ENCODE assay signal across 8 cellular contexts in the genomic region with DNA sequence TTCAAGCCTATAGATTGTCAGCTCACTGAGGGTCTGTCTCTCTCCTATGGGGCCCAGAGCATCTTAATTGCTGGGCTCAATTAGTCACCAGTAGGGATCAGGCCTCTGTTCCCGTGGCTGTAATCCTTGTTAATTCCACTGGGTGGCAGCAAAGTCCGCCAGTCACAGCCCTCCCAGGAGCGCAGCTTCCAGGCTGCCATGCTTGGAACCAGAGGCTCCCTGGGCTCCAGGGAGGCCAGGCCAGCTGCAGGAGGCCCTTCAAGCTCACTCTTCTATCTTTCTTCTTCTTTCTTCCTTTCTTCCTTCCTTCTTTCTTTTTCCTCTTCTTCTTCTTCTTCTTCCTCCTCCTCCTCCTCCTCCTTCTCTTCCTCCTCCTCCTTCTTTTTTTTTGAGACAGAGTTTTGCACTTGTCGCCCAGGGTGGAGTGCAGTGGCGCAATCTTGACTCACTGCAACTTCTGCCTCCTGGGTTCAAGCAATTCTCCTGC. TPM values are rescaled to one million over a fixed set of nuclear protein-coding genes. Genes with fewer than 3 reads are reported as not detected.
DNase-seq lines count a peak whose midpoint lies in the region; ATAC-seq, FAIRE-seq and TF ChIP-seq lines count a peak whose summit lies in the region.

No MANE protein-coding gene starts in this region.

- no peak overlapping the region for H2AFZ ChIP-seq in HepG2 (ENCODE audit: low read length)

- H4K20me1 ChIP-seq in HepG2 (ENCODE audit: insufficient read depth, low read length) = no peaks in the 10 kb centered on the region

- no peak overlapping the region for H3K27ac Mint-ChIP-seq in chondrocyte (ENCODE audit: unreplicated experiment)

- H3K4me2 ChIP-seq in HepG2 (ENCODE audit: low read depth, low read length) = no peak overlapping the region

- H3K9me3 Mint-ChIP-seq in chondrocyte (ENCODE audit: low read depth) = no peaks in the 10 kb centered on the region

- TF ChIP-seq POLR2A in HepG2 (IDR thresholded peaks at IDR 0.05; ENCODE audit: insufficient read depth in 1 of 2, low read depth in 2 of 2, low read length in 2 of 2) = no peak

- DNase-seq in DMS79 (lab: John Stamatoyannopoulos, UW) (peak; percentile 3), NCI-H460 (ENCODE audit: extremely low read depth, low read depth) (peak; percentile 77), chondrocyte (ENCODE audit: low spot score) (no peak), HepG2 (ENCODE audit: low spot score) (peak; percentile 68)
- DNase-seq in activated CD4-positive, alpha-beta T cell treated with anti-CD3 and anti-CD28 coated beads for 24 hours (ENCODE audit: low read depth in 2 of 2) = peak; percentile 70
- DNase-seq in stimulated activated CD4-positive, alpha-beta T cell treated with anti-CD3 and anti-CD28 coated beads, TNF-alpha, amount 100 ng/mL, for 4 hours (ENCODE audit: low read depth in 3 of 3) = peak; percentile 37 to 64 (median 59)

- H3K27ac ChIP-seq in HepG2 (ENCODE audit: extremely low read length, insufficient read depth, low read length) = no peak overlapping the region

- intact Hi-C loops in HepG2 (cut with micrococcal nuclease; ENCODE audit: unreplicated experiment) = loop anchor here (1.0 kb wide), 2 partner anchors 66 to 81 kb away; no protein-coding TSS in a partner anchor

- WGBS in HepG2 (ENCODE audit: low lambda C conversion rate) = 38% methylated on average over 5 of the region's 5 CpGs

- no peak overlapping the region for H3K9ac ChIP-seq in HepG2 (ENCODE audit: insufficient read depth, low read depth, low read length)

- peak; percentile 99 for TF ChIP-seq RAD21 in HepG2 (CRISPR knock-in tag; IDR thresholded peaks at IDR 0.05)

- FAIRE-seq in HepG2 (lab: Jason Lieb, UNC) = peak; percentile 85

- no peaks in the 10 kb centered on the region for H3K9me3 ChIP-seq in HepG2 (ENCODE audit: low read length)

- peaks cover 5% of the 10 kb centered on the region for H3K4me1 Mint-ChIP-seq in chondrocyte (ENCODE audit: low read depth)

- H3K36me3 Mint-ChIP-seq in chondrocyte (ENCODE audit: low read depth) = no peaks in the 10 kb centered on the region

- H3K36me3 ChIP-seq in HepG2 (replicated peaks in 1 of 2; ENCODE audit: control insufficient read depth in 1 of 2, insufficient read depth in 2 of 2, low read length in 2 of 2) = no peaks in the 10 kb centered on the region

- no peak overlapping the region for H3K4me3 Mint-ChIP-seq in chondrocyte (ENCODE audit: unreplicated experiment)

- ATAC-seq in HG02885 (IDR thresholded peaks at IDR 0.05; ENCODE audit: poor library complexity, unreplicated experiment) = peak; percentile 59
- peak; percentile 88 for ATAC-seq in HepG2
- ATAC-seq in GM19035 (IDR thresholded peaks at IDR 0.05; ENCODE audit: unreplicated experiment) = no peak

- no TSS peak for BruUV-seq in HepG2 (replicated peaks; lab: Mats Ljungman, UMichigan)

- H3K4me3 ChIP-seq in HepG2 (replicated peaks in 1 of 3; ENCODE audit: insufficient read depth in 1 of 3, low read depth in 2 of 3, low read length in 3 of 3) = no peak overlapping the region

- H3K27me3 ChIP-seq in HepG2 (ENCODE audit: control insufficient read depth in 1 of 2, insufficient read depth in 2 of 2, low read length in 2 of 2) = no peaks in the 10 kb centered on the region; a peak in 2 of 5 replicates

- TF ChIP-seq EP300 in HepG2 (IDR thresholded peaks at IDR 0.05; ENCODE audit: low read depth in 2 of 2, low read length in 2 of 2) (no peak), HepG2 (CRISPR knock-in tag; IDR thresholded peaks at IDR 0.05; ENCODE audit: borderline replicate concordance) (no peak)

- POLR2A ChIA-PET in HepG2 (lab: Yijun Ruan, JAX) = interaction anchor here (0.9 to 1.0 kb wide), 2 partner anchors 14 to 66 kb away, joined by 5 to 6 read pairs; partner anchors contain the start of gene RNU5B-1

- in situ Hi-C loops in HepG2 (cut with HindIII; ENCODE audit: extremely low pct_ligation_motif_present, low pct_unique_long_range_greater_than_20kb) = no loop called here

- TF ChIP-seq CTCF in chondrocyte (IDR thresholded peaks at IDR 0.05) (peak; percentile 91), HepG2 (CRISPR knock-in tag; IDR thresholded peaks at IDR 0.05) (peak; percentile 95)

- H3K4me1 ChIP-seq in HepG2 (ENCODE audit: insufficient read depth, low read length) = peaks cover 11% of the 10 kb centered on the region; the same call in 1 of the 2 replicates

- H3K27me3 Mint-ChIP-seq in chondrocyte (ENCODE audit: low read depth) = peaks cover 4% of the 10 kb centered on the region

- CTCF ChIA-PET in HepG2 (lab: Yijun Ruan, JAX; ENCODE audit: low intra/inter-chr PET ratio, low total read pairs) = interaction anchor here (0.6 to 3.1 kb wide), 7 partner anchors 15 to 144 kb away, joined by 3 to 93 read pairs (median 3); no protein-coding TSS in a partner anchor

- H3K79me2 ChIP-seq in HepG2 (ENCODE audit: insufficient read depth, low read length) = no peaks in the 10 kb centered on the region

RNA-seq across cellular contexts. Expression of gene RNU5B-1, which starts 14.4 kb away (rescaled TPM):
- total RNA-seq in NCI-H460 (2014; rRNA removed; shearing (Covaris generic)) = not detected in 2 replicates
- not detected in 2 replicates for polyA plus RNA-seq in NCI-H460 (2014; cell fraction: nucleus; rRNA removed)
- total RNA-seq in chondrocyte (11.4 TPM in 1 of 3 replicates, not detected in the others), HepG2 (2016; rRNA removed; fragmentation: Illumina TruSeq; extraction: Trizol) (417 and 1,646 TPM in 2 replicates)
- total RNA-seq in HepG2 (2016; cell fraction: cytosol; rRNA removed; fragmentation: Illumina TruSeq; extraction: Trizol; ENCODE audit: low read depth) = 2,099 and 2,605 TPM in 2 replicates
- total RNA-seq in HepG2 (2016; cell fraction: insoluble cytoplasmic fraction; rRNA removed; fragmentation: Illumina TruSeq; extraction: Trizol) = 240 and 1,608 TPM in 2 replicates
- 403 and 510 TPM in 2 replicates for total RNA-seq in HepG2 (2016; cell fraction: membrane; rRNA removed; fragmentation: Illumina TruSeq; extraction: Trizol)
- total RNA-seq in HepG2 (2016; cell fraction: nucleus; rRNA removed; fragmentation: Illumina TruSeq; extraction: Trizol) = 7,864 and 11,549 TPM in 2 replicates
- polyA plus RNA-seq in HepG2 (2011; rRNA removed) = not detected in 2 replicates
- polyA plus RNA-seq in HepG2 (2011; cell fraction: cytosol; rRNA removed) = not detected in 2 replicates
- polyA plus RNA-seq in HepG2 (2011; cell fraction: nucleus; rRNA removed) = under 0.01 TPM in 2 replicates
- polyA plus RNA-seq in HepG2 (2012) = not detected in 2 replicates
- 44.4 TPM in 1 of 2 replicates, not detected in the other for polyA plus RNA-seq in HepG2 (2016; cell fraction: cytosol; fragmentation: Illumina TruSeq; extraction: Trizol; ENCODE audit: low read depth)
- polyA plus RNA-seq in HepG2 (2016; cell fraction: insoluble cytoplasmic fraction; fragmentation: Illumina TruSeq; extraction: Trizol; ENCODE audit: low read depth) = not detected in 2 replicates
- not detected in 2 replicates for polyA plus RNA-seq in HepG2 (2016; cell fraction: membrane; fragmentation: Illumina TruSeq; extraction: Trizol; ENCODE audit: low read depth)
- not detected in 2 replicates for polyA plus RNA-seq in HepG2 (2016; cell fraction: nucleus; fragmentation: Illumina TruSeq; extraction: Trizol; ENCODE audit: insufficient read depth, low read depth)
- polyA minus RNA-seq in HepG2 (2011; rRNA and poly(A)+ RNA removed; ENCODE audit: low replicate concordance) = under 0.01 TPM in 2 replicates
- 1,229 and 3,173 TPM in 2 replicates for polyA minus RNA-seq in HepG2 (2011; cell fraction: cytosol; rRNA and poly(A)+ RNA removed)
- polyA minus RNA-seq in HepG2 (2011; cell fraction: nucleus; rRNA and poly(A)+ RNA removed) = under 0.01 TPM in 2 replicates

RNA-seq across cellular contexts. Expression of gene RNU5A-1, which starts 23.1 kb away (rescaled TPM):
- not detected in 2 replicates for total RNA-seq in NCI-H460 (2014; rRNA removed; shearing (Covaris generic))
- polyA plus RNA-seq in NCI-H460 (2014; cell fraction: nucleus; rRNA removed) = not detected in 2 replicates
- total RNA-seq in chondrocyte = not detected in 3 replicates
- 292 and 3,645 TPM in 2 replicates for total RNA-seq in HepG2 (2016; rRNA removed; fragmentation: Illumina TruSeq; extraction: Trizol)
- 5,468 and 5,947 TPM in 2 replicates for total RNA-seq in HepG2 (2016; cell fraction: cytosol; rRNA removed; fragmentation: Illumina TruSeq; extraction: Trizol; ENCODE audit: low read depth)
- 514 and 3,325 TPM in 2 replicates for total RNA-seq in HepG2 (2016; cell fraction: insoluble cytoplasmic fraction; rRNA removed; fragmentation: Illumina TruSeq; extraction: Trizol)
- 1,210 and 1,231 TPM in 2 replicates for total RNA-seq in HepG2 (2016; cell fraction: membrane; rRNA removed; fragmentation: Illumina TruSeq; extraction: Trizol)
- total RNA-seq in HepG2 (2016; cell fraction: nucleus; rRNA removed; fragmentation: Illumina TruSeq; extraction: Trizol) = 14,015 and 18,308 TPM in 2 replicates
- not detected in 2 replicates for polyA plus RNA-seq in HepG2 (2011; rRNA removed)
- not detected in 2 replicates for polyA plus RNA-seq in HepG2 (2011; cell fraction: cytosol; rRNA removed)
- not detected in 2 replicates for polyA plus RNA-seq in HepG2 (2011; cell fraction: nucleus; rRNA removed)
- not detected in 2 replicates for polyA plus RNA-seq in HepG2 (2012)
- 55.5 TPM in 1 of 2 replicates, not detected in the other for polyA plus RNA-seq in HepG2 (2016; cell fraction: cytosol; fragmentation: Illumina TruSeq; extraction: Trizol; ENCODE audit: low read depth)
- not detected in 2 replicates for polyA plus RNA-seq in HepG2 (2016; cell fraction: insoluble cytoplasmic fraction; fragmentation: Illumina TruSeq; extraction: Trizol; ENCODE audit: low read depth)
- polyA plus RNA-seq in HepG2 (2016; cell fraction: membrane; fragmentation: Illumina TruSeq; extraction: Trizol; ENCODE audit: low read depth) = not detected in 2 replicates
- not detected in 2 replicates for polyA plus RNA-seq in HepG2 (2016; cell fraction: nucleus; fragmentation: Illumina TruSeq; extraction: Trizol; ENCODE audit: insufficient read depth, low read depth)
- polyA minus RNA-seq in HepG2 (2011; rRNA and poly(A)+ RNA removed; ENCODE audit: low replicate concordance) = under 0.01 TPM in 2 replicates
- polyA minus RNA-seq in HepG2 (2011; cell fraction: cytosol; rRNA and poly(A)+ RNA removed) = 527 and 1,161 TPM in 2 replicates
- under 0.01 TPM in 2 replicates for polyA minus RNA-seq in HepG2 (2011; cell fraction: nucleus; rRNA and poly(A)+ RNA removed)

RNA-seq across cellular contexts. Expression of gene PARP16, which starts 32.2 kb away (rescaled TPM):
- total RNA-seq in NCI-H460 (2014; rRNA removed; shearing (Covaris generic)) = 11.8 and 12.9 TPM in 2 replicates
- polyA plus RNA-seq in NCI-H460 (2014; cell fraction: nucleus; rRNA removed) = 8.4 and 11.8 TPM in 2 replicates
- total RNA-seq in chondrocyte = 7.1 to 8.7 TPM (median 8.2 TPM) in 3 replicates
- 6.7 and 6.8 TPM in 2 replicates for total RNA-seq in HepG2 (2016; rRNA removed; fragmentation: Illumina TruSeq; extraction: Trizol)
- total RNA-seq in HepG2 (2016; cell fraction: cytosol; rRNA removed; fragmentation: Illumina TruSeq; extraction: Trizol; ENCODE audit: low read depth) = 4.9 and 6.3 TPM in 2 replicates
- 5.8 and 6.5 TPM in 2 replicates for total RNA-seq in HepG2 (2016; cell fraction: insoluble cytoplasmic fraction; rRNA removed; fragmentation: Illumina TruSeq; extraction: Trizol)
- total RNA-seq in HepG2 (2016; cell fraction: membrane; rRNA removed; fragmentation: Illumina TruSeq; extraction: Trizol) = 11.7 and 11.9 TPM in 2 replicates
- 8.4 and 9.2 TPM in 2 replicates for total RNA-seq in HepG2 (2016; cell fraction: nucleus; rRNA removed; fragmentation: Illumina TruSeq; extraction: Trizol)
- polyA plus RNA-seq in HepG2 (2011; rRNA removed) = 7.6 and 8.3 TPM in 2 replicates
- polyA plus RNA-seq in HepG2 (2011; cell fraction: cytosol; rRNA removed) = 6.1 and 7.9 TPM in 2 replicates
- 8.2 and 9.3 TPM in 2 replicates for polyA plus RNA-seq in HepG2 (2011; cell fraction: nucleus; rRNA removed)
- polyA plus RNA-seq in HepG2 (2012) = 9.2 and 9.4 TPM in 2 replicates
- polyA plus RNA-seq in HepG2 (2016; cell fraction: cytosol; fragmentation: Illumina TruSeq; extraction: Trizol; ENCODE audit: low read depth) = 6.6 and 8.4 TPM in 2 replicates
- polyA plus RNA-seq in HepG2 (2016; cell fraction: insoluble cytoplasmic fraction; fragmentation: Illumina TruSeq; extraction: Trizol; ENCODE audit: low read depth) = 10.0 and 11.7 TPM in 2 replicates
- polyA plus RNA-seq in HepG2 (2016; cell fraction: membrane; fragmentation: Illumina TruSeq; extraction: Trizol; ENCODE audit: low read depth) = 13.5 and 13.8 TPM in 2 replicates
- 11.6 and 13.2 TPM in 2 replicates for polyA plus RNA-seq in HepG2 (2016; cell fraction: nucleus; fragmentation: Illumina TruSeq; extraction: Trizol; ENCODE audit: insufficient read depth, low read depth)
- 9.3 and 10.7 TPM in 2 replicates for polyA minus RNA-seq in HepG2 (2011; rRNA and poly(A)+ RNA removed; ENCODE audit: low replicate concordance)
- 6.5 and 6.6 TPM in 2 replicates for polyA minus RNA-seq in HepG2 (2011; cell fraction: cytosol; rRNA and poly(A)+ RNA removed)
- polyA minus RNA-seq in HepG2 (2011; cell fraction: nucleus; rRNA and poly(A)+ RNA removed) = 4.8 and 8.6 TPM in 2 replicates

RNA-seq across cellular contexts. Expression of gene IGDCC3, which starts 58.9 kb away (rescaled TPM):
- not detected in 2 replicates for total RNA-seq in NCI-H460 (2014; rRNA removed; shearing (Covaris generic))
- not detected in 2 replicates for polyA plus RNA-seq in NCI-H460 (2014; cell fraction: nucleus; rRNA removed)
- total RNA-seq in chondrocyte (0.13 to 0.31 TPM (median 0.27 TPM) in 3 replicates), HepG2 (2016; rRNA removed; fragmentation: Illumina TruSeq; extraction: Trizol) (31.2 and 51.8 TPM in 2 replicates)
- total RNA-seq in HepG2 (2016; cell fraction: cytosol; rRNA removed; fragmentation: Illumina TruSeq; extraction: Trizol; ENCODE audit: low read depth) = 9.5 and 9.8 TPM in 2 replicates
- total RNA-seq in HepG2 (2016; cell fraction: insoluble cytoplasmic fraction; rRNA removed; fragmentation: Illumina TruSeq; extraction: Trizol) = 29.4 and 52.8 TPM in 2 replicates
- total RNA-seq in HepG2 (2016; cell fraction: membrane; rRNA removed; fragmentation: Illumina TruSeq; extraction: Trizol) = 40.5 and 40.6 TPM in 2 replicates
- 59.8 and 72.1 TPM in 2 replicates for total RNA-seq in HepG2 (2016; cell fraction: nucleus; rRNA removed; fragmentation: Illumina TruSeq; extraction: Trizol)
- 30.1 and 35.7 TPM in 2 replicates for polyA plus RNA-seq in HepG2 (2011; rRNA removed)
- 21.8 and 38.4 TPM in 2 replicates for polyA plus RNA-seq in HepG2 (2011; cell fraction: cytosol; rRNA removed)
- polyA plus RNA-seq in HepG2 (2011; cell fraction: nucleus; rRNA removed) = 46.7 and 64.4 TPM in 2 replicates
- polyA plus RNA-seq in HepG2 (2012) = 27.1 and 28.5 TPM in 2 replicates
- 14.9 and 15.4 TPM in 2 replicates for polyA plus RNA-seq in HepG2 (2016; cell fraction: cytosol; fragmentation: Illumina TruSeq; extraction: Trizol; ENCODE audit: low read depth)
- polyA plus RNA-seq in HepG2 (2016; cell fraction: insoluble cytoplasmic fraction; fragmentation: Illumina TruSeq; extraction: Trizol; ENCODE audit: low read depth) = 40.4 and 49.0 TPM in 2 replicates
- polyA plus RNA-seq in HepG2 (2016; cell fraction: membrane; fragmentation: Illumina TruSeq; extraction: Trizol; ENCODE audit: low read depth) = 39.5 and 45.0 TPM in 2 replicates
- 130 and 131 TPM in 2 replicates for polyA plus RNA-seq in HepG2 (2016; cell fraction: nucleus; fragmentation: Illumina TruSeq; extraction: Trizol; ENCODE audit: insufficient read depth, low read depth)
- 0.07 and 131 TPM in 2 replicates for polyA minus RNA-seq in HepG2 (2011; rRNA and poly(A)+ RNA removed; ENCODE audit: low replicate concordance)
- 57.3 and 61.0 TPM in 2 replicates for polyA minus RNA-seq in HepG2 (2011; cell fraction: cytosol; rRNA and poly(A)+ RNA removed)
- 23.1 and 27.6 TPM in 2 replicates for polyA minus RNA-seq in HepG2 (2011; cell fraction: nucleus; rRNA and poly(A)+ RNA removed)

Comparison
In these comparisons a context has a peak if more than half of its experiments do, and no peak if none do; other contexts are left out.
1. RNA of gene RNU5B-1, which starts 14.4 kb away (total RNA-seq): 240 to 11,549 TPM in HepG2; 11.4 TPM in chondrocyte and not detected in NCI-H460; every median in the first group is over 10 times any median in the second.
2. RNA of gene RNU5A-1, which starts 23.1 kb away (total RNA-seq): 292 to 18,308 TPM in HepG2; not detected in NCI-H460 and not detected in chondrocyte; every median in the first group is over 10 times any median in the second.